Comparison of ENCODE assay signal across 1 cellular context in the genomic region with DNA sequence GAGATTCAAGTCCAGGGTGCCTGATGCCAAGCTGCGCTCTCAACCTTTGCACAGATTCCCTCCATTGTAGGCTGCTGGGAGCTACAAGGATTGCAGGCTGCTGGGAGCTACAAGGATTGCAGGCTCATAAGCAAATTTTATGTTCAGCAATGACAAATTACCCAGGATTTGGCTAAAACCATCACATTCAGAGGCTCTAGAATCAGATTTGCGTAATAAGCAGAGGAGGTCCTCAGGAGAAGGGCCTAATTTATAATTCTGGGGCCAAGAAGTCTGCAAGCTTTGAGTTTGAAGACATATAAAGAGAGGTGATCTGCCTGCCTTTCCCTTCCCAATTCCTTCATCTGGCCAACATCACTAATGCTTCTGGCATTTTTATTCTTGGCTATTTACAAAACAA.
TF ChIP-seq lines count a peak whose summit lies in the region.

No MANE protein-coding gene starts in this region.

TF ChIP-seq in GM23338, 12 proteins besides CTCF, POLR2A, EP300 and RAD21 (continued from another document):
- TF ChIP-seq, protein P1, sequence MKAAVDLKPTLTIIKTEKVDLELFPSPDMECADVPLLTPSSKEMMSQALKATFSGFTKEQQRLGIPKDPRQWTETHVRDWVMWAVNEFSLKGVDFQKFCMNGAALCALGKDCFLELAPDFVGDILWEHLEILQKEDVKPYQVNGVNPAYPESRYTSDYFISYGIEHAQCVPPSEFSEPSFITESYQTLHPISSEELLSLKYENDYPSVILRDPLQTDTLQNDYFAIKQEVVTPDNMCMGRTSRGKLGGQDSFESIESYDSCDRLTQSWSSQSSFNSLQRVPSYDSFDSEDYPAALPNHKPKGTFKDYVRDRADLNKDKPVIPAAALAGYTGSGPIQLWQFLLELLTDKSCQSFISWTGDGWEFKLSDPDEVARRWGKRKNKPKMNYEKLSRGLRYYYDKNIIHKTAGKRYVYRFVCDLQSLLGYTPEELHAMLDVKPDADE (IDR thresholded peaks at IDR 0.05): no peak
- TF ChIP-seq POLR2AphosphoS5 (IDR thresholded peaks at IDR 0.05; ENCODE audit: low read depth) (no peak), ZNF114 (CRISPR knock-in tag; IDR thresholded peaks at IDR 0.05) (no peak), JUNB (IDR thresholded peaks at IDR 0.05; ENCODE audit: unreplicated experiment) (no peak), EZH2 (IDR thresholded peaks at IDR 0.05; ENCODE audit: low read depth, unreplicated experiment) (no peak)
